In genomic region chr11:125923012-125923579, GRCh38 we compare ENCODE assay signal across 8 cellular contexts. TPM values are rescaled to one million over a fixed set of nuclear protein-coding genes. Genes with fewer than 3 reads are reported as not detected.
DNase-seq lines count a peak whose midpoint lies in the region; ATAC-seq, FAIRE-seq and TF ChIP-seq lines count a peak whose summit lies in the region.

No MANE protein-coding gene starts in this region.

- peaks cover 47% of the 10 kb centered on the region for H3K27me3 Mint-ChIP-seq in Calu3 (ENCODE audit: unreplicated experiment)

- peak; percentile 52 for DNase-seq in Calu3
- peak; percentile 30 for DNase-seq in H54 (ENCODE audit: insufficient read length, low spot score)
- DNase-seq in NCI-H1694 treated with DMSO at 0.1 percent for 48 hours (lab: John Stamatoyannopoulos, UW) = peak; percentile 27
- peak; percentile 32 for DNase-seq in T-helper 9 cell
- peak; percentile 84 to 94 for DNase-seq in T47D (ENCODE audit: low read depth in 1 of 2, low spot score in 1 of 2)
- DNase-seq in inferior parietal cortex (ENCODE audit: extremely low spot score) = peak; percentile 92
- DNase-seq in stimulated activated CD4-positive, alpha-beta T cell treated with anti-CD3 and anti-CD28 coated beads, Interleukin-12 subunit alpha, Interleukin-12 subunit beta, amount 100 ng/mL, for 48 hours (ENCODE audit: low read depth in 2 of 3, low spot score in 1 of 3) = peak; percentile 25 to 67 (median 29)

- CTCF ChIA-PET in Calu3 (lab: Charles Lee) = interaction anchor here (1.1 kb wide), 1 partner anchor 271 kb away, joined by 7 read pairs; no protein-coding TSS in a partner anchor

- no peak for ATAC-seq in HG02852 (IDR thresholded peaks at IDR 0.05; ENCODE audit: unreplicated experiment)

- no peak for FAIRE-seq in H54 (lab: Jason Lieb, UNC)

- H3K27ac Mint-ChIP-seq in Calu3 (ENCODE audit: unreplicated experiment) = no peak overlapping the region

- H3K9me3 Mint-ChIP-seq in Calu3 (ENCODE audit: low read depth, unreplicated experiment) = no peaks in the 10 kb centered on the region

- no peak for TF ChIP-seq POLR2A in H54 (IDR thresholded peaks at IDR 0.05; ENCODE audit: low read depth, low read length)

- intact Hi-C loops in Calu3 (cut with micrococcal nuclease; ENCODE audit: unreplicated experiment) = loop anchor here (1.0 kb wide), 1 partner anchor 271 kb away; no protein-coding TSS in a partner anchor

- H3K4me1 Mint-ChIP-seq in Calu3 (ENCODE audit: low read depth, unreplicated experiment) = no peaks in the 10 kb centered on the region

- in situ Hi-C loops in T47D (cut with HindIII; ENCODE audit: low pct_unique_long_range_greater_than_20kb, low sequenced_read_pairs) = loop anchor here (25.0 kb wide), 1 partner anchor 264 kb away; no protein-coding TSS in a partner anchor

- TF ChIP-seq CTCF in Calu3 (IDR thresholded peaks at IDR 0.05; ENCODE audit: unreplicated experiment) = peak; percentile 51

- no peak overlapping the region for H3K4me3 Mint-ChIP-seq in Calu3 (ENCODE audit: low read depth, unreplicated experiment)

- H3K36me3 Mint-ChIP-seq in Calu3 (ENCODE audit: insufficient read depth, unreplicated experiment) = no peaks in the 10 kb centered on the region

- BruUV-seq in Calu3 (replicated peaks; lab: Mats Ljungman, UMichigan) = no TSS peak

RNA-seq across cellular contexts. Expression of gene DDX25, which starts 18.8 kb away (rescaled TPM):
- total RNA-seq in Calu3 (2022) = not detected in 2 replicates

RNA-seq across cellular contexts. Expression of gene PUS3, which starts 20.1 kb away (rescaled TPM):
- total RNA-seq in Calu3 (2022) = 9.5 and 10.4 TPM in 2 replicates

RNA-seq across cellular contexts. Expression of gene VSIG10L2, which starts 22.7 kb away (rescaled TPM):
- not detected in 2 replicates for total RNA-seq in Calu3 (2022)

RNA-seq across cellular contexts. Expression of gene HYLS1, which starts 35.6 kb away (rescaled TPM):
- total RNA-seq in Calu3 (2022) = 2.0 and 2.1 TPM in 2 replicates

Comparison
In these comparisons a context has a peak if more than half of its experiments do, and no peak if none do; other contexts are left out.
1. DNase-seq: peak in every context shown above with its lines; median percentile 92 in inferior parietal cortex; 89 in T47D; 52 in Calu3; 32 in T-helper 9 cell; 30 in H54; 29 in stimulated activated CD4-positive, alpha-beta T cell treated with anti-CD3 and anti-CD28 coated beads, Interleukin-12 subunit alpha, Interleukin-12 subunit beta, amount 100 ng/mL, for 48 hours; 27 in NCI-H1694 treated with DMSO at 0.1 percent for 48 hours.